1 cellular context compared by ENCODE assay signal in genomic region chr17:50372708-50373556, GRCh38.
TF ChIP-seq lines count a peak whose summit lies in the region.

EME1 (plus strand) TSS chr17:50373229; CDS start chr17:50375209, 1,980 bp downstream.
MRPL27 (minus strand) TSS chr17:50373184; CDS start chr17:50373170, 14 bp downstream.

TF ChIP-seq in GM12878, 131 proteins besides CTCF, POLR2A, EP300 and RAD21 (continued from another document and continues in another):
- TF ChIP-seq PML (IDR thresholded peaks at IDR 0.05; ENCODE audit: low read length) (peak; percentile 97), CBFB (IDR thresholded peaks at IDR 0.05; ENCODE audit: low read depth) (peak; percentile 62), BCLAF1 (IDR thresholded peaks at IDR 0.05) (no peak), NKRF (conservative IDR thresholded peaks at IDR 0.05) (peak; percentile 99), MAX (IDR thresholded peaks at IDR 0.05; ENCODE audit: low read depth, low read length) (peak; percentile 83), PAX8 (IDR thresholded peaks at IDR 0.05) (no peak), RFX5 (IDR thresholded peaks at IDR 0.05; ENCODE audit: low read depth, low read length) (no peak), MLLT1 (IDR thresholded peaks at IDR 0.05) (peak; percentile 92), BRCA1 (IDR thresholded peaks at IDR 0.05; ENCODE audit: low read depth, low read length) (no peak), GATAD2B (conservative IDR thresholded peaks at IDR 0.05; ENCODE audit: low read depth) (peak; percentile 61), HDAC2 (IDR thresholded peaks at IDR 0.05) (no peak), E2F8 (IDR thresholded peaks at IDR 0.05; ENCODE audit: low read depth, partially characterized antibody) (peak; percentile 99), EED (IDR thresholded peaks at IDR 0.05; ENCODE audit: low read depth) (peak; percentile 17; the same call in 1 of the 2 replicates), PAX5 (IDR thresholded peaks at IDR 0.05; ENCODE audit: borderline replicate concordance, low read depth, low read length) (no peak), IKZF2 (IDR thresholded peaks at IDR 0.05) (peak in 1 of 2 experiments; percentile 32; a peak in 1 of 4 replicates), SMAD5 (IDR thresholded peaks at IDR 0.05; ENCODE audit: low read depth) (peak; percentile 91), TCF3 (IDR thresholded peaks at IDR 0.05; ENCODE audit: borderline replicate concordance, insufficient read depth, low read depth, low read length) (no peak), SMC3 (IDR thresholded peaks at IDR 0.05; ENCODE audit: borderline replicate concordance, low read length) (no peak), ELK1 (IDR thresholded peaks at IDR 0.05; ENCODE audit: low read depth, low read length) (peak; percentile 85), KLF5 (IDR thresholded peaks at IDR 0.05; ENCODE audit: partially characterized antibody) (peak; percentile 88), DPF2 (IDR thresholded peaks at IDR 0.05) (peak; percentile 70), CBX5 (IDR thresholded peaks at IDR 0.05; ENCODE audit: low read depth) (no peak), TCF12 (IDR thresholded peaks at IDR 0.05; ENCODE audit: low read depth, low read length) (peak; percentile 61; the same call in 1 of the 2 replicates), ZNF217 (IDR thresholded peaks at IDR 0.05) (no peak), CHD4 (IDR thresholded peaks at IDR 0.05) (no peak), ZBTB40 (IDR thresholded peaks at IDR 0.05; ENCODE audit: borderline replicate concordance) (peak; percentile 99), ZBTB11 (CRISPR knock-in tag; IDR thresholded peaks at IDR 0.05) (peak; percentile 74), NFXL1 (IDR thresholded peaks at IDR 0.05; ENCODE audit: borderline replicate concordance) (no peak), RELA (IDR thresholded peaks at IDR 0.05; ENCODE audit: borderline replicate concordance, partially characterized antibody) (peak; percentile 71), ZBTB4 (CRISPR knock-in tag; IDR thresholded peaks at IDR 0.05) (peak; percentile 91), MYC (IDR thresholded peaks at IDR 0.05; ENCODE audit: insufficient read depth, insufficient read length, insufficient replicate concordance, low read length, severe bottlenecking) (peak; percentile 78)
